Comparison of ENCODE assay signal across 1 cellular context in genomic region chr17:7587420-7587786, GRCh38.
TF ChIP-seq lines count a peak whose summit lies in the region.

No MANE protein-coding gene starts in this region.

TF ChIP-seq in HCT116, 20 proteins besides CTCF, POLR2A, EP300 and RAD21 (continued from another document):
- TF ChIP-seq ATF3 (IDR thresholded peaks at IDR 0.05) (no peak), POLR2AphosphoS5 (IDR thresholded peaks at IDR 0.05; ENCODE audit: low read depth, low read length) (no peak), EGR1 (IDR thresholded peaks at IDR 0.05; ENCODE audit: low read depth) (no peak), CBX3 (IDR thresholded peaks at IDR 0.05; ENCODE audit: low read depth) (no peak), SP1 (IDR thresholded peaks at IDR 0.05; ENCODE audit: low read depth) (no peak), FOSL1 (IDR thresholded peaks at IDR 0.05; ENCODE audit: low read depth) (no peak), SIN3A (IDR thresholded peaks at IDR 0.05; ENCODE audit: low read depth) (no peak), JUND (IDR thresholded peaks at IDR 0.05) (no peak), EZH2phosphoT487 (IDR thresholded peaks at IDR 0.05; ENCODE audit: borderline replicate concordance) (no peak), YY1 (IDR thresholded peaks at IDR 0.05; ENCODE audit: extremely low read depth, insufficient replicate concordance, low read depth, low read length) (no peak), TCF7L2 (IDR thresholded peaks at IDR 0.05; ENCODE audit: borderline replicate concordance, extremely low read depth, insufficient read depth, insufficient read length) (no peak), ZFX (IDR thresholded peaks at IDR 0.05) (no peak), SRF (IDR thresholded peaks at IDR 0.05; ENCODE audit: low read depth) (no peak), CEBPB (IDR thresholded peaks at IDR 0.05; ENCODE audit: low read depth) (no peak), ZNF274 (IDR thresholded peaks at IDR 0.05; ENCODE audit: low read depth, low read length) (no peak)
- TF ChIP-seq, protein P1, sequence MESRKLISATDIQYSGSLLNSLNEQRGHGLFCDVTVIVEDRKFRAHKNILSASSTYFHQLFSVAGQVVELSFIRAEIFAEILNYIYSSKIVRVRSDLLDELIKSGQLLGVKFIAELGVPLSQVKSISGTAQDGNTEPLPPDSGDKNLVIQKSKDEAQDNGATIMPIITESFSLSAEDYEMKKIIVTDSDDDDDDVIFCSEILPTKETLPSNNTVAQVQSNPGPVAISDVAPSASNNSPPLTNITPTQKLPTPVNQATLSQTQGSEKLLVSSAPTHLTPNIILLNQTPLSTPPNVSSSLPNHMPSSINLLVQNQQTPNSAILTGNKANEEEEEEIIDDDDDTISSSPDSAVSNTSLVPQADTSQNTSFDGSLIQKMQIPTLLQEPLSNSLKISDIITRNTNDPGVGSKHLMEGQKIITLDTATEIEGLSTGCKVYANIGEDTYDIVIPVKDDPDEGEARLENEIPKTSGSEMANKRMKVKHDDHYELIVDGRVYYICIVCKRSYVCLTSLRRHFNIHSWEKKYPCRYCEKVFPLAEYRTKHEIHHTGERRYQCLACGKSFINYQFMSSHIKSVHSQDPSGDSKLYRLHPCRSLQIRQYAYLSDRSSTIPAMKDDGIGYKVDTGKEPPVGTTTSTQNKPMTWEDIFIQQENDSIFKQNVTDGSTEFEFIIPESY (IDR thresholded peaks at IDR 0.05; ENCODE audit: extremely low read depth, insufficient replicate concordance, low read length): no peak
